ENCODE assay signal across 1 cellular context in the genomic region with DNA sequence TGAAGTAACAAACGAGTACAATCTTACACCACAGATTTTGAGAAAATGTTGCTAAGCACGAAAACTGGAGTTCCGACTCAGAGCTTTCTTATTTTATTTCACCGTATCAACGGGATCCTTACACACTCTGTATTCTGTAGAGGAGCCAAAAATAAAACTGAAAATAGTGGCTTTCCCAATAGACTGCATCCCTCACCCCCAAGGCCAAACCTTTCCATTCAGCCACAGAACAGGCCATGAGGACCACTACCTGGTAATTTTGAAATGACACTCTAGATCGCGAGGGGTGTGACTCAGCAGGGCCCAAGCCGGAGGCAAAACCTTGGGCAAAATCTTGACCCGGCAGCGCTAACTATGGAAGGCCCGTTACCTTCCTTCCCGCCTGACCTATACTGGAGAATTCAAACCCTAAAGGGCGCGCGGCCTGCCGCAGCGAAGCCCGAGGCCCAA.
TF ChIP-seq lines count a peak whose summit lies in the region.

No MANE protein-coding gene starts in this region.

TF ChIP-seq in endothelial cell of umbilical vein, 7 proteins besides CTCF, POLR2A, EP300 and RAD21:
- TF ChIP-seq EZH2 (IDR thresholded peaks at IDR 0.05; ENCODE audit: borderline replicate concordance, low read depth, low read length, severe bottlenecking): no peak
- peak; percentile 6 for TF ChIP-seq FOS (IDR thresholded peaks at IDR 0.05; ENCODE audit: borderline replicate concordance, insufficient read depth, low read length)
